In genomic region chr4:78766650-78767049, GRCh38 we compare ENCODE assay signal across 15 cellular contexts. TPM values are rescaled to one million over a fixed set of nuclear protein-coding genes. Genes with fewer than 3 reads are reported as not detected.
A peak's percentile ranks its signal among the peaks of the same experiment; 100 is the strongest.
DNase-seq lines count a peak whose midpoint lies in the region; ATAC-seq and TF ChIP-seq lines count a peak whose summit lies in the region.
"Had no signal": no experiment of that assay in that cellular context is flagged by ENCODE, and none has a peak within 500 bp of the region (broad histone marks: within the 10 kb centered on the region; RNA-seq: fewer than 3 reads in every experiment).

No MANE protein-coding gene starts in this region.

- H3K4me2 ChIP-seq in IMR-90 (ENCODE audit: low read depth, low read length) (no peak overlapping the region), PC-3 (ENCODE audit: low read length) (no peak overlapping the region)
- H3K4me2 ChIP-seq: BLaER1 had no signal

- peaks cover 3% of the 10 kb centered on the region for H3K9me1 ChIP-seq in IMR-90 (ENCODE audit: insufficient read depth, low read length)

- H2BK15ac ChIP-seq in IMR-90 (ENCODE audit: low read depth, low read length), result peak overlapping the region; percentile 14; the same call in 1 of the 3 replicates

- H3K18ac ChIP-seq in IMR-90 (ENCODE audit: low read depth, low read length), result no peak overlapping the region; the same call in 1 of the 2 replicates

- H3K27ac ChIP-seq in IMR-90 (ENCODE audit: insufficient read depth, low read length) (no peak overlapping the region), PC-3 (ENCODE audit: low read length) (no peak overlapping the region)
- H3K27ac ChIP-seq: BLaER1, colonic mucosa, suprapubic skin had no signal

- DNase-seq in GM20000 (ENCODE audit: low spot score), result peak; percentile 42
- no peak for DNase-seq in IMR-90
- no peak for DNase-seq in activated naive CD8-positive, alpha-beta T cell treated with anti-CD3 and anti-CD28 coated beads, Interleukin-2, amount 50 U/mL, for 24 hours
- DNase-seq in activated T-cell treated with anti-CD3 and anti-CD28 coated beads, Interleukin-2, amount 50 U/mL, for 48 hours, result no peak
- no peak for DNase-seq in stimulated activated CD4-positive, alpha-beta T cell treated with anti-CD3 and anti-CD28 coated beads, Interleukin-2, amount 100 ng/mL, for 24 hours
- DNase-seq in PC-3, result no peak
- DNase-seq: colonic mucosa, foreskin melanocyte, NCI-H187, occipital lobe had no signal

- H2BK120ac ChIP-seq in IMR-90 (ENCODE audit: low read depth, low read length), result no peak overlapping the region; the same call in 1 of the 2 replicates

- H3K4me3 ChIP-seq in IMR-90 (ENCODE audit: insufficient read depth, low read depth, low read length) (no peak overlapping the region), PC-3 (ENCODE audit: low read length) (no peak overlapping the region)
- H3K4me3 ChIP-seq: BLaER1, colonic mucosa, suprapubic skin had no signal

- H3K27me3 ChIP-seq in IMR-90 (ENCODE audit: control insufficient read depth, insufficient read depth, low read length) (no peaks in the 10 kb centered on the region), PC-3 (ENCODE audit: low read length) (no peaks in the 10 kb centered on the region)
- H3K27me3 ChIP-seq: BLaER1, colonic mucosa, suprapubic skin had no signal

- peaks cover 34% of the 10 kb centered on the region for H3K4me1 Mint-ChIP-seq in activated naive CD8-positive, alpha-beta T cell treated with anti-CD3 and anti-CD28 coated beads, Interleukin-2, amount 50 U/mL, for 24 hours

- H2AK9ac ChIP-seq in IMR-90 (replicated peaks; ENCODE audit: low read depth, low read length, poor library complexity), result no peak overlapping the region

- no peak overlapping the region for H4K8ac ChIP-seq in IMR-90 (ENCODE audit: low read depth in 2 of 2, low read length in 2 of 2)

- no peaks in the 10 kb centered on the region for H4K20me1 ChIP-seq in IMR-90 (ENCODE audit: insufficient read depth, low read length)
- no peaks in the 10 kb centered on the region for H4K20me1 ChIP-seq in PC-3 (ENCODE audit: low read length)
- H4K20me1 ChIP-seq: BLaER1 had no signal

- no peak overlapping the region for H2AK5ac ChIP-seq in IMR-90 (ENCODE audit: low read depth, low read length)

- H3K9me2 ChIP-seq in PC-3 (replicated peaks; ENCODE audit: low read length), result no peaks in the 10 kb centered on the region

- H3K79me2 ChIP-seq in PC-3 (ENCODE audit: low read length), result no peaks in the 10 kb centered on the region

- no peak overlapping the region for H3K23ac ChIP-seq in IMR-90 (ENCODE audit: low read depth, low read length)

- H4K5ac ChIP-seq in IMR-90 (ENCODE audit: low read depth, low read length), result no peak overlapping the region

- ATAC-seq in GM18508 (IDR thresholded peaks at IDR 0.05; ENCODE audit: insufficient read depth, unreplicated experiment) (peak; percentile 78), HG02970 (IDR thresholded peaks at IDR 0.05; ENCODE audit: low FRiP score, unreplicated experiment) (peak; percentile 67), IMR-90 (ENCODE audit: low read depth) (no peak), PC-3 (no peak)
- no peak for ATAC-seq in activated naive CD8-positive, alpha-beta T cell treated with anti-CD3 and anti-CD28 coated beads, Interleukin-2, amount 50 U/mL, for 24 hours

- no peaks in the 10 kb centered on the region for H3K27me3 Mint-ChIP-seq in activated naive CD8-positive, alpha-beta T cell treated with anti-CD3 and anti-CD28 coated beads, Interleukin-2, amount 50 U/mL, for 24 hours
- H3K27me3 Mint-ChIP-seq: activated naive CD4-positive, alpha-beta T cell treated with anti-CD3 and anti-CD28 coated beads, Interleukin-2, amount 50 U/mL, for 24 hours had no signal

- no peak overlapping the region for H3K27ac Mint-ChIP-seq in activated naive CD8-positive, alpha-beta T cell treated with anti-CD3 and anti-CD28 coated beads, Interleukin-2, amount 50 U/mL, for 24 hours
- H3K27ac Mint-ChIP-seq: activated naive CD4-positive, alpha-beta T cell treated with anti-CD3 and anti-CD28 coated beads, Interleukin-2, amount 50 U/mL, for 24 hours had no signal

- dilution Hi-C loops in IMR-90 (cut with HindIII; ENCODE audit: low sequenced_read_pairs, unreplicated experiment), result no loop called here

- no peak for TF ChIP-seq RAD21 in IMR-90 (IDR thresholded peaks at IDR 0.05; ENCODE audit: low read length)

- H3K4me1 ChIP-seq in IMR-90 (ENCODE audit: control insufficient read depth, insufficient read depth, low read length) (peaks cover 9% of the 10 kb centered on the region), PC-3 (ENCODE audit: insufficient read depth, low read length) (peaks cover 20% of the 10 kb centered on the region)
- H3K4me1 ChIP-seq: BLaER1, colonic mucosa had no signal

- H3K4ac ChIP-seq in IMR-90 (ENCODE audit: low read depth, low read length), result no peak overlapping the region

- H3K4me3 Mint-ChIP-seq in activated naive CD8-positive, alpha-beta T cell treated with anti-CD3 and anti-CD28 coated beads, Interleukin-2, amount 50 U/mL, for 24 hours, result no peak overlapping the region
- H3K4me3 Mint-ChIP-seq: activated naive CD4-positive, alpha-beta T cell treated with anti-CD3 and anti-CD28 coated beads, Interleukin-2, amount 50 U/mL, for 24 hours had no signal

- no peak for TF ChIP-seq POLR2A in IMR-90 (IDR thresholded peaks at IDR 0.05; ENCODE audit: low read depth, low read length)

- 0 out of 4 replicates have a peak, but pooled peaks cover 0 to 3% of the 10 kb centered on the region in 2 experiments for H3K79me1 ChIP-seq in IMR-90 (ENCODE audit: low read depth in 1 of 2, low read length in 2 of 2)

- POLR2A ChIA-PET in IMR-90 (lab: Charles Lee; ENCODE audit: unreplicated experiment) (no interaction called here), PC-3 (lab: Charles Lee; ENCODE audit: unreplicated experiment) (no interaction called here)

- H4K91ac ChIP-seq in IMR-90 (ENCODE audit: insufficient read depth, low read depth, low read length), result no peak overlapping the region

- no peak overlapping the region for H2AFZ ChIP-seq in IMR-90 (replicated peaks; ENCODE audit: low read length, poor library complexity)
- no peak overlapping the region for H2AFZ ChIP-seq in PC-3 (ENCODE audit: low read length)

- intact Hi-C loops in IMR-90 (cut with micrococcal nuclease), result no loop called here
- intact Hi-C loops in PC-3 (cut with micrococcal nuclease), result no loop called here

- H3K36me3 ChIP-seq in IMR-90 (ENCODE audit: control insufficient read depth, insufficient read depth, low read length), result no peaks in the 10 kb centered on the region
- H3K36me3 ChIP-seq in PC-3 (ENCODE audit: low read depth, low read length), result no peaks in the 10 kb centered on the region
- H3K36me3 ChIP-seq: BLaER1, colonic mucosa, suprapubic skin had no signal

- H3K9me3 ChIP-seq in IMR-90 (ENCODE audit: control insufficient read depth, insufficient read depth, low read length) (no peaks in the 10 kb centered on the region), PC-3 (ENCODE audit: low read length) (no peaks in the 10 kb centered on the region)
- H3K9me3 ChIP-seq: BLaER1, colonic mucosa, suprapubic skin had no signal

- H2BK20ac ChIP-seq in IMR-90 (ENCODE audit: low read depth, low read length), result no peak overlapping the region

- no peaks in the 10 kb centered on the region for H3F3A ChIP-seq in PC-3 (ENCODE audit: low read length, unreplicated experiment)

- H3K9ac ChIP-seq in IMR-90 (ENCODE audit: low read depth, low read length), result no peak overlapping the region
- H3K9ac ChIP-seq in PC-3 (ENCODE audit: low read length), result no peak overlapping the region
- H3K9ac ChIP-seq: BLaER1 had no signal

- no peak overlapping the region for H3K56ac ChIP-seq in IMR-90 (ENCODE audit: extremely low read depth, insufficient read depth, low read length)

- BruUV-seq in IMR-90 (replicated peaks; lab: Mats Ljungman, UMichigan) (no TSS peak), PC-3 (replicated peaks; lab: Mats Ljungman, UMichigan) (no TSS peak)

- H2BK5ac ChIP-seq in IMR-90 (ENCODE audit: low read depth, low read length, poor library complexity, severe bottlenecking), result no peak overlapping the region

- no peaks in the 10 kb centered on the region for H3K9me3 Mint-ChIP-seq in activated naive CD8-positive, alpha-beta T cell treated with anti-CD3 and anti-CD28 coated beads, Interleukin-2, amount 50 U/mL, for 24 hours
- H3K9me3 Mint-ChIP-seq: activated naive CD4-positive, alpha-beta T cell treated with anti-CD3 and anti-CD28 coated beads, Interleukin-2, amount 50 U/mL, for 24 hours had no signal

- no peaks in the 10 kb centered on the region for H3K36me3 Mint-ChIP-seq in activated naive CD8-positive, alpha-beta T cell treated with anti-CD3 and anti-CD28 coated beads, Interleukin-2, amount 50 U/mL, for 24 hours (ENCODE audit: low read depth)
- H3K36me3 Mint-ChIP-seq: activated naive CD4-positive, alpha-beta T cell treated with anti-CD3 and anti-CD28 coated beads, Interleukin-2, amount 50 U/mL, for 24 hours had no signal

- TF ChIP-seq CTCF in GM20000 (IDR thresholded peaks at IDR 0.05; ENCODE audit: extremely low read depth, missing control alignments) (no peak), IMR-90 (conservative IDR thresholded peaks at IDR 0.05; ENCODE audit: low read depth, low read length) (no peak), PC-3 (conservative IDR thresholded peaks at IDR 0.05; ENCODE audit: low read depth, low read length) (no peak)

- in situ Hi-C loops in IMR-90 (cut with MboI; ENCODE audit: low sequenced_read_pairs), result no loop called here

- no peak overlapping the region for H3K14ac ChIP-seq in IMR-90 (replicated peaks; ENCODE audit: low read depth, low read length)

- CTCF ChIA-PET in IMR-90 (lab: Yijun Ruan, JAX) (interaction anchor here (0.6 to 1.3 kb wide), 2 partner anchors 88 to 123 kb away, joined by 3 to 4 read pairs; no protein-coding TSS in a partner anchor), PC-3 (lab: Charles Lee) (no interaction called here)

- no CpG with 5 or more reads among the region's 5 CpGs for WGBS in IMR-90 (ENCODE audit: extremely low coverage in 2 of 2, insufficient read length in 1 of 2), 2 experiments

TF ChIP-seq in IMR-90, 13 proteins besides CTCF, POLR2A, EP300 and RAD21 (continues in another document):
- TF ChIP-seq MAFK (IDR thresholded peaks at IDR 0.05; ENCODE audit: low read depth, low read length), result no peak
- TF ChIP-seq USF2 (IDR thresholded peaks at IDR 0.05; ENCODE audit: low read depth, low read length), result no peak
- TF ChIP-seq RCOR1 (IDR thresholded peaks at IDR 0.05; ENCODE audit: insufficient replicate concordance, low read length), result no peak
- no peak for TF ChIP-seq MXI1 (IDR thresholded peaks at IDR 0.05; ENCODE audit: borderline replicate concordance, low read depth, low read length)
- TF ChIP-seq FOS (IDR thresholded peaks at IDR 0.05; ENCODE audit: low read depth, low read length), result no peak

RNA-seq across cellular contexts. Expression of gene BMP2K, which starts 9.5 kb away (rescaled TPM):
- total RNA-seq in IMR-90 (2012; rRNA removed), result 46.1 and 59.7 TPM in 2 replicates
- 14.3 and 15.8 TPM in 2 replicates for polyA plus RNA-seq in IMR-90 (2012; rRNA removed)
- polyA plus RNA-seq in IMR-90 (2012; cell fraction: cytosol; rRNA removed), result 3.6 and 3.8 TPM in 2 replicates
- 7.6 and 39.7 TPM in 2 replicates for polyA plus RNA-seq in IMR-90 (2012; cell fraction: nucleus; rRNA removed; ENCODE audit: low replicate concordance)
- total RNA-seq in PC-3 (2014; rRNA removed), result 16.2 and 24.5 TPM in 2 replicates

Comparison
In these comparisons a context has a peak if more than half of its experiments do, and no peak if none do; other contexts are left out.
1. ATAC-seq: peak in GM18508 (single experiment) and HG02970 (single experiment); none in IMR-90 (single experiment), activated naive CD8-positive, alpha-beta T cell treated with anti-CD3 and anti-CD28 coated beads, Interleukin-2, amount 50 U/mL, for 24 hours (single experiment) and PC-3 (single experiment).